Comparison of ENCODE assay signal across 8 cellular contexts in genomic region chr6:83615025-83615999, GRCh38.
A peak's percentile ranks its signal among the peaks of the same experiment; 100 is the strongest.
DNase-seq lines count a peak whose midpoint lies in the region; ATAC-seq and TF ChIP-seq lines count a peak whose summit lies in the region.

No MANE protein-coding gene starts in this region.

- no peaks in the 10 kb centered on the region for H3K36me3 Mint-ChIP-seq in Caco-2 (ENCODE audit: insufficient read depth, unreplicated experiment)

- H3K27me3 ChIP-seq in Caco-2 (replicated peaks; ENCODE audit: control insufficient read depth, insufficient read depth, low read length) (no peaks in the 10 kb centered on the region), thoracic aorta (replicated peaks; ENCODE audit: insufficient read depth) (no peaks in the 10 kb centered on the region)

- H3K4me1 ChIP-seq in Caco-2 (no peaks in the 10 kb centered on the region), thoracic aorta (ENCODE audit: control insufficient read depth in 1 of 2, low read depth in 2 of 2) (no peaks in the 10 kb centered on the region)

- H3K4me3 ChIP-seq in Caco-2 (ENCODE audit: low read depth, low read length) (no peak overlapping the region), thoracic aorta (no peak overlapping the region)

- DNase-seq in Caco-2 (peak in 1 of 2 experiments; percentile 37), Kasumi-1 (lab: John Stamatoyannopoulos, UW) (peak; percentile 65 to 68), foreskin melanocyte (peak; percentile 14), thoracic aorta (ENCODE audit: low spot score) (no peak), cortex of kidney (lab: John Stamatoyannopoulos, UW) (no peak), ecto neural progenitor cell (ENCODE audit: low spot score) (no peak)

- BruUV-seq in Caco-2 (replicated peaks; lab: Mats Ljungman, UMichigan), result no TSS peak

- ATAC-seq in GM19351 (IDR thresholded peaks at IDR 0.05; ENCODE audit: unreplicated experiment), result peak; percentile 73
- peak; percentile 90 for ATAC-seq in SK-N-SH treated with all-trans-retinoic acid at 6 μM for 48 hours
- ATAC-seq in thoracic aorta (ENCODE audit: insufficient number of reproducible peaks, low FRiP score, low read depth), result no peak

- H3K4me3 Mint-ChIP-seq in Caco-2 (ENCODE audit: unreplicated experiment), result no peak overlapping the region

- no peaks in the 10 kb centered on the region for H3K9me3 Mint-ChIP-seq in Caco-2 (ENCODE audit: unreplicated experiment)

- H3K36me3 ChIP-seq in Caco-2 (ENCODE audit: control insufficient read depth, insufficient read depth, low read length), result no peaks in the 10 kb centered on the region
- H3K36me3 ChIP-seq in thoracic aorta, result no peaks in the 10 kb centered on the region

- H3K27ac ChIP-seq in thoracic aorta, result no peak overlapping the region

- POLR2A ChIA-PET in Caco-2 (lab: Charles Lee), result no interaction called here

- CTCF ChIA-PET in Caco-2 (lab: Charles Lee), result interaction anchor here (0.6 to 1.9 kb wide), 9 partner anchors 9 to 612 kb away, joined by 3 to 23 read pairs (median 4); partner anchors contain the start of gene CEP162

- no peaks in the 10 kb centered on the region for H3K4me1 Mint-ChIP-seq in Caco-2 (ENCODE audit: low read depth, unreplicated experiment)

- TF ChIP-seq CTCF in Caco-2 (IDR thresholded peaks at IDR 0.05; ENCODE audit: insufficient read depth in 1 of 2, low read depth in 1 of 2, low read length in 1 of 2, severe bottlenecking in 1 of 2, unreplicated experiment in 1 of 2), result peak; percentile 64 to 73
- peak; percentile 55 for TF ChIP-seq CTCF in thoracic aorta (IDR thresholded peaks at IDR 0.05)

- peaks cover 9% of the 10 kb centered on the region for H3K27me3 Mint-ChIP-seq in Caco-2 (ENCODE audit: insufficient read depth, unreplicated experiment)

- no peaks in the 10 kb centered on the region for H3K9me3 ChIP-seq in Caco-2
- H3K9me3 ChIP-seq in thoracic aorta, result no peaks in the 10 kb centered on the region

- intact Hi-C loops in Caco-2 (cut with micrococcal nuclease; ENCODE audit: unreplicated experiment), result loop anchor here (1.0 to 2.0 kb wide), 3 partner anchors 190 to 605 kb away; no protein-coding TSS in a partner anchor

- H3K27ac Mint-ChIP-seq in Caco-2 (ENCODE audit: unreplicated experiment), result no peak overlapping the region

TF ChIP-seq in SK-N-SH treated with all-trans-retinoic acid at 6 μM for 48 hours, 23 proteins besides CTCF, POLR2A, EP300 and RAD21:
- TF ChIP-seq, protein P1, sequence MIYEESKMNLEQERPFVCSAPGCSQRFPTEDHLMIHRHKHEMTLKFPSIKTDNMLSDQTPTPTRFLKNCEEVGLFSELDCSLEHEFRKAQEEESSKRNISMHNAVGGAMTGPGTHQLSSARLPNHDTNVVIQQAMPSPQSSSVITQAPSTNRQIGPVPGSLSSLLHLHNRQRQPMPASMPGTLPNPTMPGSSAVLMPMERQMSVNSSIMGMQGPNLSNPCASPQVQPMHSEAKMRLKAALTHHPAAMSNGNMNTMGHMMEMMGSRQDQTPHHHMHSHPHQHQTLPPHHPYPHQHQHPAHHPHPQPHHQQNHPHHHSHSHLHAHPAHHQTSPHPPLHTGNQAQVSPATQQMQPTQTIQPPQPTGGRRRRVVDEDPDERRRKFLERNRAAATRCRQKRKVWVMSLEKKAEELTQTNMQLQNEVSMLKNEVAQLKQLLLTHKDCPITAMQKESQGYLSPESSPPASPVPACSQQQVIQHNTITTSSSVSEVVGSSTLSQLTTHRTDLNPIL (CRISPR knock-in tag; IDR thresholded peaks at IDR 0.05; ENCODE audit: low read depth), result no peak
- TF ChIP-seq PPARA (CRISPR knock-in tag; IDR thresholded peaks at IDR 0.05; ENCODE audit: borderline replicate concordance) (no peak), CSRNP3 (CRISPR knock-in tag; IDR thresholded peaks at IDR 0.05) (no peak; the same call in 1 of the 2 replicates), ESRRG (CRISPR knock-in tag; IDR thresholded peaks at IDR 0.05) (no peak; the same call in 1 of the 2 replicates), TCF4 (CRISPR knock-in tag; IDR thresholded peaks at IDR 0.05; ENCODE audit: borderline replicate concordance) (peak; percentile 90), ZNF8 (CRISPR knock-in tag; IDR thresholded peaks at IDR 0.05) (peak; percentile 35), ZNF565 (CRISPR knock-in tag; conservative IDR thresholded peaks at IDR 0.05; ENCODE audit: low read depth) (no peak), ISL1 (CRISPR knock-in tag; IDR thresholded peaks at IDR 0.05) (peak; percentile 96), ZNF70 (CRISPR knock-in tag; IDR thresholded peaks at IDR 0.05) (no peak), GLIS3 (CRISPR knock-in tag; IDR thresholded peaks at IDR 0.05) (peak; percentile 58; the same call in 1 of the 2 replicates), SNAI2 (CRISPR knock-in tag; IDR thresholded peaks at IDR 0.05) (no peak)
- TF ChIP-seq, protein P2, sequence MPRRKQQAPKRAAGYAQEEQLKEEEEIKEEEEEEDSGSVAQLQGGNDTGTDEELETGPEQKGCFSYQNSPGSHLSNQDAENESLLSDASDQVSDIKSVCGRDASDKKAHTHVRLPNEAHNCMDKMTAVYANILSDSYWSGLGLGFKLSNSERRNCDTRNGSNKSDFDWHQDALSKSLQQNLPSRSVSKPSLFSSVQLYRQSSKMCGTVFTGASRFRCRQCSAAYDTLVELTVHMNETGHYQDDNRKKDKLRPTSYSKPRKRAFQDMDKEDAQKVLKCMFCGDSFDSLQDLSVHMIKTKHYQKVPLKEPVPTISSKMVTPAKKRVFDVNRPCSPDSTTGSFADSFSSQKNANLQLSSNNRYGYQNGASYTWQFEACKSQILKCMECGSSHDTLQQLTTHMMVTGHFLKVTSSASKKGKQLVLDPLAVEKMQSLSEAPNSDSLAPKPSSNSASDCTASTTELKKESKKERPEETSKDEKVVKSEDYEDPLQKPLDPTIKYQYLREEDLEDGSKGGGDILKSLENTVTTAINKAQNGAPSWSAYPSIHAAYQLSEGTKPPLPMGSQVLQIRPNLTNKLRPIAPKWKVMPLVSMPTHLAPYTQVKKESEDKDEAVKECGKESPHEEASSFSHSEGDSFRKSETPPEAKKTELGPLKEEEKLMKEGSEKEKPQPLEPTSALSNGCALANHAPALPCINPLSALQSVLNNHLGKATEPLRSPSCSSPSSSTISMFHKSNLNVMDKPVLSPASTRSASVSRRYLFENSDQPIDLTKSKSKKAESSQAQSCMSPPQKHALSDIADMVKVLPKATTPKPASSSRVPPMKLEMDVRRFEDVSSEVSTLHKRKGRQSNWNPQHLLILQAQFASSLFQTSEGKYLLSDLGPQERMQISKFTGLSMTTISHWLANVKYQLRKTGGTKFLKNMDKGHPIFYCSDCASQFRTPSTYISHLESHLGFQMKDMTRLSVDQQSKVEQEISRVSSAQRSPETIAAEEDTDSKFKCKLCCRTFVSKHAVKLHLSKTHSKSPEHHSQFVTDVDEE (CRISPR knock-in tag; IDR thresholded peaks at IDR 0.05), result peak; percentile 95; the same call in 1 of the 2 replicates

Comparison
In these comparisons a context has a peak if more than half of its experiments do, and no peak if none do; other contexts are left out.
1. DNase-seq: peak in Kasumi-1 (2 of 2) and foreskin melanocyte (single experiment); none in thoracic aorta (single experiment), cortex of kidney (single experiment) and ecto neural progenitor cell (single experiment).